In the genomic region with DNA sequence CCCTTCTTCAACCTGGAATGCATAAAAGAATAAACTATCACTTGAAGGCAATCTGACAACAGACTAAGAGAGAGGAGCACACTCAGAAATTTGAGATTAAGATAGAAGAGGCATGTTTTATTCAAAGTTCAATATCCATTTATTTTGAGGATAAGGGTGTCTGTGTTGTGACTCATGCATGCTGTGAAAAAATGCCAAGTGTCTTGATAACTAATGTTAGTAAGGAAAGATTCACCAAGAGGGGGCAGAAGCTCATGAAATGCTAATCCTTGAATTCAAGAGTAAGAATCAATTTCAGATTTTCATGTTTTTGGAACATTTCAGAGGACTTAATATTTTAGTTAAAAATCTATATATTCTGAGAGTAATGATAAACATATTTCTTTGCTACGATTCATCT, we compare ENCODE assay signal across 1 cellular context.
TF ChIP-seq lines count a peak whose summit lies in the region.

No MANE protein-coding gene starts in this region.

TF ChIP-seq in IMR-90, 13 proteins besides CTCF, POLR2A, EP300 and RAD21 (continued from another document):
- no peak for TF ChIP-seq CHD1 (IDR thresholded peaks at IDR 0.05; ENCODE audit: low read depth, low read length)
- TF ChIP-seq NFE2L2 (IDR thresholded peaks at IDR 0.05; ENCODE audit: low read depth, low read length) = no peak
- no peak for TF ChIP-seq MAZ (IDR thresholded peaks at IDR 0.05; ENCODE audit: borderline replicate concordance, low read depth, low read length)
- TF ChIP-seq MAFK (IDR thresholded peaks at IDR 0.05; ENCODE audit: low read depth, low read length) = no peak
- TF ChIP-seq, protein P1, sequence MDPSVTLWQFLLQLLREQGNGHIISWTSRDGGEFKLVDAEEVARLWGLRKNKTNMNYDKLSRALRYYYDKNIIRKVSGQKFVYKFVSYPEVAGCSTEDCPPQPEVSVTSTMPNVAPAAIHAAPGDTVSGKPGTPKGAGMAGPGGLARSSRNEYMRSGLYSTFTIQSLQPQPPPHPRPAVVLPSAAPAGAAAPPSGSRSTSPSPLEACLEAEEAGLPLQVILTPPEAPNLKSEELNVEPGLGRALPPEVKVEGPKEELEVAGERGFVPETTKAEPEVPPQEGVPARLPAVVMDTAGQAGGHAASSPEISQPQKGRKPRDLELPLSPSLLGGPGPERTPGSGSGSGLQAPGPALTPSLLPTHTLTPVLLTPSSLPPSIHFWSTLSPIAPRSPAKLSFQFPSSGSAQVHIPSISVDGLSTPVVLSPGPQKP (IDR thresholded peaks at IDR 0.05; ENCODE audit: borderline replicate concordance, low read depth, low read length) = no peak
- TF ChIP-seq CEBPB (IDR thresholded peaks at IDR 0.05; ENCODE audit: low read depth, low read length) = no peak
- no peak for TF ChIP-seq FOS (IDR thresholded peaks at IDR 0.05; ENCODE audit: low read depth, low read length)
- no peak for TF ChIP-seq MXI1 (IDR thresholded peaks at IDR 0.05; ENCODE audit: borderline replicate concordance, low read depth, low read length)
- TF ChIP-seq RFX5 (IDR thresholded peaks at IDR 0.05; ENCODE audit: low read depth, low read length) = no peak
